Comparison of ENCODE assay signal across 23 cellular contexts in genomic region chr9:5460157-5460556, GRCh38. TPM values are rescaled to one million over a fixed set of nuclear protein-coding genes. Genes with fewer than 3 reads are reported as not detected.
DNase-seq lines count a peak whose midpoint lies in the region; ATAC-seq lines count a peak whose summit lies in the region.
"Had no signal": no experiment of that assay in that cellular context is flagged by ENCODE, and none has a peak within 500 bp of the region (broad histone marks: within the 10 kb centered on the region; RNA-seq: fewer than 3 reads in every experiment).

No MANE protein-coding gene starts in this region.

- intact Hi-C loops in Right ventricle myocardium superior (cut with DNase I): no loop called here

- POLR2A ChIA-PET in T-cell (lab: Charles Lee): interaction anchor here in 1 of 2 donors (0.6 kb wide), 1 partner anchor 701 kb away, joined by 4 read pairs; no protein-coding TSS in a partner anchor

- no peak for ATAC-seq in stimulated activated naive CD8-positive, alpha-beta T cell treated with anti-CD3 and anti-CD28 coated beads, Interleukin-15, Interleukin-2, amounts not matched to agents 100 U/mL and 50 U/mL, for 24 hours
- ATAC-seq in T-cell (replicated peaks in 1 of 4) (no peak), Right ventricle myocardium superior (ENCODE audit: poor library complexity) (no peak)
- no peak for ATAC-seq in effector memory CD8-positive, alpha-beta T cell (replicated peaks)
- ATAC-seq: HCT116, heart right ventricle had no signal

- H3K36me3 Mint-ChIP-seq in stimulated activated naive CD8-positive, alpha-beta T cell treated with anti-CD3 and anti-CD28 coated beads, Interleukin-15, Interleukin-2, amounts not matched to agents 100 ng/mL and 50 ng/mL, for 24 hours (ENCODE audit: low read depth): peaks cover 92% of the 10 kb centered on the region
- peaks cover 58% of the 10 kb centered on the region for H3K36me3 Mint-ChIP-seq in T-cell
- peaks cover 18% of the 10 kb centered on the region for H3K36me3 Mint-ChIP-seq in effector memory CD8-positive, alpha-beta T cell (ENCODE audit: insufficient read depth)

- H3K27ac Mint-ChIP-seq in stimulated activated naive CD8-positive, alpha-beta T cell treated with anti-CD3 and anti-CD28 coated beads, Interleukin-15, Interleukin-2, amounts not matched to agents 100 ng/mL and 50 ng/mL, for 24 hours: peak overlapping the region; percentile 91
- H3K27ac Mint-ChIP-seq in T-cell: peak overlapping the region; percentile 17 to 41
- peak overlapping the region; percentile 35 to 61 for H3K27ac Mint-ChIP-seq in effector memory CD8-positive, alpha-beta T cell

- peak overlapping the region; percentile 73 for H3K4me3 Mint-ChIP-seq in stimulated activated naive CD8-positive, alpha-beta T cell treated with anti-CD3 and anti-CD28 coated beads, Interleukin-15, Interleukin-2, amounts not matched to agents 100 ng/mL and 50 ng/mL, for 24 hours
- H3K4me3 Mint-ChIP-seq in T-cell: no peak overlapping the region
- no peak overlapping the region for H3K4me3 Mint-ChIP-seq in effector memory CD8-positive, alpha-beta T cell
- H3K4me3 Mint-ChIP-seq: immature natural killer cell, neural crest cell had no signal

- CTCF ChIA-PET in T-cell (lab: Charles Lee): interaction anchor here (0.5 to 1.6 kb wide), 3 partner anchors 10 to 701 kb away, joined by 4 to 6 read pairs (median 4); partner anchors contain the start of gene CD274 (in 1 of the 2)

- H3K27me3 Mint-ChIP-seq in stimulated activated naive CD8-positive, alpha-beta T cell treated with anti-CD3 and anti-CD28 coated beads, Interleukin-15, Interleukin-2, amounts not matched to agents 100 ng/mL and 50 ng/mL, for 24 hours: no peaks in the 10 kb centered on the region
- no peaks in the 10 kb centered on the region for H3K27me3 Mint-ChIP-seq in T-cell
- H3K27me3 Mint-ChIP-seq in effector memory CD8-positive, alpha-beta T cell: no peaks in the 10 kb centered on the region

- peaks cover 70% of the 10 kb centered on the region for H3K4me1 Mint-ChIP-seq in stimulated activated naive CD8-positive, alpha-beta T cell treated with anti-CD3 and anti-CD28 coated beads, Interleukin-15, Interleukin-2, amounts not matched to agents 100 ng/mL and 50 ng/mL, for 24 hours (ENCODE audit: low read depth)
- H3K4me1 Mint-ChIP-seq in T-cell: peaks cover 3 to 29% (median 21%) of the 10 kb centered on the region in 3 donors
- peaks cover 9 to 16% of the 10 kb centered on the region in 2 donors for H3K4me1 Mint-ChIP-seq in effector memory CD8-positive, alpha-beta T cell (ENCODE audit: low read depth in 2 of 2)
- H3K4me1 Mint-ChIP-seq: immature natural killer cell, neural crest cell had no signal

- no peak for DNase-seq in stimulated activated naive CD8-positive, alpha-beta T cell treated with anti-CD3 and anti-CD28 coated beads, Interleukin-15, Interleukin-2, amounts not matched to agents 100 U/mL and 50 U/mL, for 24 hours
- DNase-seq in T-cell (no peak), KG1 (lab: John Stamatoyannopoulos, UW) (no peak), Right ventricle myocardium superior (no peak), RPMI8226 (no peak)
- no peak for DNase-seq in effector memory CD8-positive, alpha-beta T cell
- DNase-seq: activated CD4-positive, alpha-beta T cell treated with anti-CD3 and anti-CD28 coated beads, Interleukin-2, amount 50 U/mL, for 4 hours; anterior cingulate cortex; COR-L47; dermis blood vessel endothelial cell; heart right ventricle; immature natural killer cell; left ventricle myocardium inferior; NCI-H1105 treated with DMSO at 0.1 percent for 48 hours; NCI-H510A; NK-92 treated with Interleukin-12 subunit alpha and Interleukin-12 subunit beta, amount 100 ng/mL, for 24 hours; SK-N-SH; stimulated activated CD4-positive, alpha-beta T cell treated with anti-CD3 and anti-CD28 coated beads, Interleukin-1b, Interleukin-23, amount 100 ng/mL, for 48 hours; stimulated activated naive CD4-positive, alpha-beta T cell treated with Interleukin-2 at 50 U/mL for 16 hours; transverse colon had no signal

- no peaks in the 10 kb centered on the region for H3K9me3 Mint-ChIP-seq in stimulated activated naive CD8-positive, alpha-beta T cell treated with anti-CD3 and anti-CD28 coated beads, Interleukin-15, Interleukin-2, amounts not matched to agents 100 ng/mL and 50 ng/mL, for 24 hours
- no peaks in the 10 kb centered on the region for H3K9me3 Mint-ChIP-seq in T-cell
- H3K9me3 Mint-ChIP-seq in effector memory CD8-positive, alpha-beta T cell: no peaks in the 10 kb centered on the region
- H3K9me3 Mint-ChIP-seq: immature natural killer cell, neural crest cell had no signal

RNA-seq across cellular contexts. Expression of gene CD274, which starts 9.8 kb away (rescaled TPM):
- 10 to 100 TPM in 1 of 5 donors, 1 to 10 TPM in 4; 6.6 to 11.4 (median 7.2) TPM for total RNA-seq in T-cell
- 9.0 TPM for total RNA-seq in Right ventricle myocardium superior
- total RNA-seq: neural crest cell had no signal

RNA-seq across cellular contexts. Expression of gene PLGRKT, which starts 22.4 kb away (rescaled TPM):
- total RNA-seq in T-cell: 10 to 100 TPM; 15.4 to 21.3 (median 19.3) TPM
- total RNA-seq in Right ventricle myocardium superior: 39.8 TPM

RNA-seq across cellular contexts. Expression of gene PDCD1LG2, which starts 50.2 kb away (rescaled TPM):
- total RNA-seq in T-cell (under 1 TPM; 0.14 to 0.76 (median 0.40) TPM), Right ventricle myocardium superior (2.4 TPM)
- total RNA-seq: neural crest cell had no signal

Comparison
In these comparisons a context has a peak if more than half of its experiments do, and no peak if none do; other contexts are left out.
1. H3K27ac Mint-ChIP-seq: peak in every context shown above with its lines; median percentile 91 in stimulated activated naive CD8-positive, alpha-beta T cell treated with anti-CD3 and anti-CD28 coated beads, Interleukin-15, Interleukin-2, amounts not matched to agents 100 ng/mL and 50 ng/mL, for 24 hours; 48 in effector memory CD8-positive, alpha-beta T cell; 29 in T-cell.